ENCODE assay signal across 19 cellular contexts in genomic region chr3:156253150-156253549, GRCh38.
A peak's percentile ranks its signal among the peaks of the same experiment; 100 is the strongest.
DNase-seq lines count a peak whose midpoint lies in the region; ATAC-seq and TF ChIP-seq lines count a peak whose summit lies in the region.
"Had no signal": no experiment of that assay in that cellular context is flagged by ENCODE, and none has a peak within 500 bp of the region (broad histone marks: within the 10 kb centered on the region; RNA-seq: fewer than 3 reads in every experiment).

No MANE protein-coding gene starts in this region.

- no peaks in the 10 kb centered on the region for H3K36me3 Mint-ChIP-seq in neural progenitor cell
- H3K36me3 Mint-ChIP-seq: activated naive CD4-positive, alpha-beta T cell treated with anti-CD3 and anti-CD28 coated beads, Interleukin-2, amount 50 U/mL, for 72 hours; IgD-negative memory B cell had no signal

- H3K79me2 ChIP-seq in neural progenitor cell (ENCODE audit: low read depth) = no peaks in the 10 kb centered on the region

- H3K4me2 ChIP-seq in neural progenitor cell = no peak overlapping the region

- DNase-seq in neural progenitor cell (ENCODE audit: low spot score) (no peak), A673 (ENCODE audit: low spot score) (no peak), HK-2 (ENCODE audit: unreplicated experiment) (no peak), NCI-H1092 (lab: John Stamatoyannopoulos, UW) (no peak)
- DNase-seq: activated CD4-positive, alpha-beta T cell treated with anti-CD3 and anti-CD28 coated beads for 1 hour; effector CD4-positive, alpha-beta T cell; HCEC 1CT; hippocampal formation; NCI-H1092 treated with DMSO at 0.1 percent for 48 hours; NCI-H2227 treated with DMSO at 0.1 percent for 48 hours; stimulated activated CD4-positive, alpha-beta T cell treated with anti-CD3 and anti-CD28 coated beads, Interleukin-4, amount 100 ng/mL, for 4 hours; upper lobe of right lung had no signal

- intact Hi-C loops in A673 (cut with micrococcal nuclease; ENCODE audit: unreplicated experiment) = no loop called here

- H3K27me3 ChIP-seq in neural progenitor cell (no peaks in the 10 kb centered on the region), A673 (replicated peaks; ENCODE audit: insufficient read depth, low read depth, low read length, poor library complexity) (no peaks in the 10 kb centered on the region)
- H3K27me3 ChIP-seq: breast epithelium, upper lobe of right lung had no signal

- no peaks in the 10 kb centered on the region for H3F3A ChIP-seq in neural progenitor cell (ENCODE audit: low read depth)

- TF ChIP-seq CTCF in neural progenitor cell (IDR thresholded peaks at IDR 0.05) = no peak
- no peak for TF ChIP-seq CTCF in A673 (conservative IDR thresholded peaks at IDR 0.05; ENCODE audit: low read depth, low read length)

- peaks cover 7% of the 10 kb centered on the region for H3K27me3 Mint-ChIP-seq in neural progenitor cell (ENCODE audit: insufficient read depth, low read depth)

- POLR2A ChIA-PET in A673 (lab: Charles Lee; ENCODE audit: low non-redundant PET) = no interaction called here

- H3K27ac ChIP-seq in neural progenitor cell (no peak overlapping the region), A673 (ENCODE audit: low read depth, low read length, poor library complexity, severe bottlenecking) (no peak overlapping the region)
- H3K27ac ChIP-seq: breast epithelium, upper lobe of right lung had no signal

- no peak overlapping the region for H3K9ac ChIP-seq in neural progenitor cell

- H3K36me3 ChIP-seq in neural progenitor cell (no peaks in the 10 kb centered on the region), A673 (ENCODE audit: insufficient read depth, low read length, poor library complexity, severe bottlenecking) (no peaks in the 10 kb centered on the region)
- H3K36me3 ChIP-seq: breast epithelium, upper lobe of right lung had no signal

- H3K4me1 ChIP-seq in neural progenitor cell (peaks cover 12% of the 10 kb centered on the region), A673 (ENCODE audit: insufficient read depth, low read length, poor library complexity, severe bottlenecking) (no peaks in the 10 kb centered on the region)
- H3K4me1 ChIP-seq: breast epithelium, upper lobe of right lung had no signal

- no peak overlapping the region for H3K27ac Mint-ChIP-seq in neural progenitor cell
- H3K27ac Mint-ChIP-seq: activated naive CD4-positive, alpha-beta T cell treated with anti-CD3 and anti-CD28 coated beads, Interleukin-2, amount 50 U/mL, for 72 hours; B cell; IgD-negative memory B cell had no signal

- CTCF ChIA-PET in A673 (lab: Charles Lee) = no interaction called here

- H3K9me3 ChIP-seq in neural progenitor cell (ENCODE audit: low read depth) (no peaks in the 10 kb centered on the region), A673 (ENCODE audit: low read depth, low read length, poor library complexity, severe bottlenecking) (no peaks in the 10 kb centered on the region)
- H3K9me3 ChIP-seq: breast epithelium, upper lobe of right lung had no signal

- BruUV-seq in A673 (replicated peaks; lab: Mats Ljungman, UMichigan) = no TSS peak

- H2AFZ ChIP-seq in neural progenitor cell (replicated peaks) = peak overlapping the region; percentile 40

- no peaks in the 10 kb centered on the region for H3K9me3 Mint-ChIP-seq in neural progenitor cell
- H3K9me3 Mint-ChIP-seq: activated naive CD4-positive, alpha-beta T cell treated with anti-CD3 and anti-CD28 coated beads, Interleukin-2, amount 50 U/mL, for 72 hours; IgD-negative memory B cell had no signal

- peak; percentile 65 for ATAC-seq in GM19023 (IDR thresholded peaks at IDR 0.05; ENCODE audit: unreplicated experiment)
- peak; percentile 88 for ATAC-seq in GM21529 (IDR thresholded peaks at IDR 0.05; ENCODE audit: unreplicated experiment)
- peak; percentile 76 for ATAC-seq in HG03095 (IDR thresholded peaks at IDR 0.05; ENCODE audit: unreplicated experiment)
- ATAC-seq: activated naive CD4-positive, alpha-beta T cell treated with anti-CD3 and anti-CD28 coated beads, Interleukin-2, amount 50 U/mL, for 72 hours; upper lobe of right lung had no signal

- no peaks in the 10 kb centered on the region for H4K20me1 ChIP-seq in neural progenitor cell (ENCODE audit: low read depth)

- H3K4me3 ChIP-seq in neural progenitor cell (no peak overlapping the region), A673 (ENCODE audit: low read depth, low read length, poor library complexity, severe bottlenecking) (no peak overlapping the region)
- H3K4me3 ChIP-seq: breast epithelium, upper lobe of right lung had no signal

- H3K4me3 Mint-ChIP-seq in neural progenitor cell = no peak overlapping the region
- H3K4me3 Mint-ChIP-seq: B cell, IgD-negative memory B cell had no signal

- H3K4me1 Mint-ChIP-seq in neural progenitor cell = peaks cover 15% of the 10 kb centered on the region
- H3K4me1 Mint-ChIP-seq: B cell, IgD-negative memory B cell had no signal
